1 cellular context compared by ENCODE assay signal in genomic region chr12:79933580-79934264, GRCh38.
TF ChIP-seq lines count a peak whose summit lies in the region.

No MANE protein-coding gene starts in this region.

TF ChIP-seq in K562, 482 proteins besides CTCF, POLR2A, EP300 and RAD21:
- TF ChIP-seq ZNF766 (CRISPR knock-in tag; conservative IDR thresholded peaks at IDR 0.05) = 0 out of 2 replicates have a peak, but pooled peaks have one; percentile 34
- TF ChIP-seq EHMT2 (IDR thresholded peaks at IDR 0.05) = no peak
- TF ChIP-seq MBD1 (CRISPR knock-in tag; IDR thresholded peaks at IDR 0.05) = no peak
- no peak for TF ChIP-seq ZNF121 (CRISPR knock-in tag; conservative IDR thresholded peaks at IDR 0.05)
- no peak for TF ChIP-seq FOXP1 (CRISPR knock-in tag; IDR thresholded peaks at IDR 0.05)
- TF ChIP-seq DEAF1 (CRISPR knock-in tag; IDR thresholded peaks at IDR 0.05) = no peak
- no peak for TF ChIP-seq EGR1 (conservative IDR thresholded peaks at IDR 0.05)
- TF ChIP-seq BACH1 (tag; IDR thresholded peaks at IDR 0.05) = no peak
- TF ChIP-seq SRF (CRISPR knock-in tag; IDR thresholded peaks at IDR 0.05) = peak in 1 of 2 experiments; percentile 88; a peak in 3 of 4 replicates
- TF ChIP-seq BRD4 (IDR thresholded peaks at IDR 0.05) = no peak; the same call in 1 of the 2 replicates
- no peak for TF ChIP-seq ZBTB5 (IDR thresholded peaks at IDR 0.05)
- TF ChIP-seq TBP (optimal IDR thresholded peaks at IDR 0.05; ENCODE audit: low read depth, low read length) = peak; percentile 22
- no peak for TF ChIP-seq ZNF561 (CRISPR knock-in tag; conservative IDR thresholded peaks at IDR 0.05)
- 0 out of 4 replicates have a peak, but pooled peaks of 1 of the 2 experiments have one; percentile 58 for TF ChIP-seq MLLT1 (IDR thresholded peaks at IDR 0.05)
- TF ChIP-seq ZNF717 (CRISPR knock-in tag; IDR thresholded peaks at IDR 0.05) = no peak
- TF ChIP-seq ZNF507 (tag; conservative IDR thresholded peaks at IDR 0.05) = no peak
- no peak for TF ChIP-seq PURB (CRISPR knock-in tag; IDR thresholded peaks at IDR 0.05; ENCODE audit: low read depth)
- no peak for TF ChIP-seq ARHGAP35 (IDR thresholded peaks at IDR 0.05; ENCODE audit: partially characterized antibody)
- TF ChIP-seq ZNF395 (CRISPR knock-in tag; IDR thresholded peaks at IDR 0.05) = no peak
- TF ChIP-seq MCM2 (IDR thresholded peaks at IDR 0.05; ENCODE audit: low read depth) = no peak
- TF ChIP-seq ZNF124 (CRISPR knock-in tag; IDR thresholded peaks at IDR 0.05) = no peak
- TF ChIP-seq ZFP30 (CRISPR knock-in tag; IDR thresholded peaks at IDR 0.05; ENCODE audit: borderline replicate concordance) = no peak
- peak; percentile 70 for TF ChIP-seq HNRNPLL (IDR thresholded peaks at IDR 0.05; ENCODE audit: low read depth, low read length, poor library complexity, severe bottlenecking)
- no peak for TF ChIP-seq TSC22D4 (tag; IDR thresholded peaks at IDR 0.05)
- no peak for TF ChIP-seq FOXM1 (IDR thresholded peaks at IDR 0.05; ENCODE audit: low read depth)
- TF ChIP-seq FOXM1 (CRISPR knock-in tag; IDR thresholded peaks at IDR 0.05; ENCODE audit: low read depth) = no peak
- TF ChIP-seq UBTF (IDR thresholded peaks at IDR 0.05; ENCODE audit: borderline replicate concordance in 1 of 2, low read depth in 2 of 2, low read length in 2 of 2) = peak in 1 of 2 experiments; percentile 55; a peak in 1 of 4 replicates
- 0 out of 6 replicates have a peak, but pooled peaks of 1 of the 3 experiments have one; percentile 12 for TF ChIP-seq ZBTB11 (CRISPR knock-in tag; IDR thresholded peaks at IDR 0.05)
- TF ChIP-seq ZNF3 (CRISPR knock-in tag; IDR thresholded peaks at IDR 0.05) = no peak
- TF ChIP-seq SIN3A (IDR thresholded peaks at IDR 0.05; ENCODE audit: borderline replicate concordance in 2 of 2, control insufficient read depth in 1 of 2, low read depth in 2 of 2, low read length in 2 of 2) = peak in 1 of 2 experiments; percentile 20; a peak in 1 of 4 replicates
